1 cellular context compared by ENCODE assay signal in the genomic region with DNA sequence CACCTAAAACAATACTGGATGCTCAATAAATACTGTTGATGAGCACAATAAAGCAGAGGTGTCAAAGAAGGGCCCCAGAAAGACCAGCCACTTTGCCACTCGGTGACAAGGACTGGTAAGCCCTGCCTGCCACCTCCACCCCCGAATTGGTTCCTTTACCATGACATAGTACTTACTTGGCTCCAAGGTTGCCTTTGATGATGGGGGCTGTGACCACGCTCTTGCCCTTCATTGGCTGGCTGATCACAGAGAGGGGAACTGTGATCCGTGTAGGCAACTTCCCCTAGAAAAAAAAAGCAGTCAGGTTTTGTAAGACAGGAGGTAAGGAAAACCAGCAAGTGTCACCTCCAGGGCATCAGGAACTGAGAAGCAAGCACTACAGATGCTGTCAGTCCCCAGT.
TF ChIP-seq lines count a peak whose summit lies in the region.

No MANE protein-coding gene starts in this region.

TF ChIP-seq in SK-N-SH treated with all-trans-retinoic acid at 6 μM for 48 hours, 23 proteins besides CTCF, POLR2A, EP300 and RAD21 (continued from another document):
- no peak for TF ChIP-seq TSHZ2 (CRISPR knock-in tag; IDR thresholded peaks at IDR 0.05)
- no peak for TF ChIP-seq CSDC2 (CRISPR knock-in tag; IDR thresholded peaks at IDR 0.05)
